In genomic region chr3:153137626-153138025, GRCh38 we compare ENCODE assay signal across 13 cellular contexts. TPM values are rescaled to one million over a fixed set of nuclear protein-coding genes. Genes with fewer than 3 reads are reported as not detected.
A peak's percentile ranks its signal among the peaks of the same experiment; 100 is the strongest.
DNase-seq lines count a peak whose midpoint lies in the region; ATAC-seq and TF ChIP-seq lines count a peak whose summit lies in the region.
"Had no signal": no experiment of that assay in that cellular context is flagged by ENCODE, and none has a peak within 500 bp of the region (broad histone marks: within the 10 kb centered on the region; RNA-seq: fewer than 3 reads in every experiment).

No MANE protein-coding gene starts in this region.

- H3K23ac ChIP-seq in mesenchymal stem cell (ENCODE audit: low read length in 2 of 2), result no peak overlapping the region

- POLR2A ChIA-PET in PC-3 (lab: Charles Lee; ENCODE audit: unreplicated experiment), result no interaction called here
- POLR2A ChIA-PET in activated CD4-positive, alpha-beta memory T cell treated with anti-CD3 and anti-CD28 coated beads, Interleukin-2, amount 10 ng/mL, durations not matched to agents 7 days and 5 days (lab: Charles Lee), result interaction anchor here (1.3 to 1.4 kb wide), 2 partner anchors 22 to 23 kb away, joined by 4 read pairs; no protein-coding TSS in a partner anchor
- POLR2A ChIA-PET in HEK293T (lab: Yijun Ruan, JAX), result no interaction called here

- no peaks in the 10 kb centered on the region for H4K20me1 ChIP-seq in PC-3 (ENCODE audit: low read length)
- H4K20me1 ChIP-seq: BLaER1 treated with 17β-estradiol and CSF1 and Interleukin-3, amounts not matched to agents 10 nM and 100 nM had no signal

- peak overlapping the region; percentile 89 for H2BK5ac ChIP-seq in mesenchymal stem cell (ENCODE audit: low read depth, low read length, poor library complexity, severe bottlenecking)

- no peaks in the 10 kb centered on the region for H3K9me3 ChIP-seq in PC-3 (ENCODE audit: low read length)
- no peaks in the 10 kb centered on the region for H3K9me3 ChIP-seq in mesenchymal stem cell (ENCODE audit: control insufficient read depth, low read length)
- H3K9me3 ChIP-seq in heart right ventricle, result no peaks in the 10 kb centered on the region
- H3K9me3 ChIP-seq: BLaER1 treated with 17β-estradiol and CSF1 and Interleukin-3, amounts not matched to agents 10 nM and 100 nM; MG63 had no signal

- no peak overlapping the region for H2AFZ ChIP-seq in PC-3 (ENCODE audit: low read length)
- H2AFZ ChIP-seq in mesenchymal stem cell (ENCODE audit: low read depth, low read length), result no peak overlapping the region

- H3K9me3 Mint-ChIP-seq in activated CD4-positive, alpha-beta memory T cell treated with anti-CD3 and anti-CD28 coated beads, Interleukin-2, amount 10 ng/mL, durations not matched to agents 7 days and 5 days, result no peaks in the 10 kb centered on the region

- H3K27ac Mint-ChIP-seq in activated CD4-positive, alpha-beta memory T cell treated with anti-CD3 and anti-CD28 coated beads, Interleukin-2, amount 10 ng/mL, durations not matched to agents 7 days and 5 days, result no peak overlapping the region

- H2BK12ac ChIP-seq in mesenchymal stem cell (ENCODE audit: low read length in 2 of 2), result no peak overlapping the region

- peak overlapping the region; percentile 73 for H2AK5ac ChIP-seq in mesenchymal stem cell (ENCODE audit: low read length, severe bottlenecking)

- no peaks in the 10 kb centered on the region for H3K27me3 Mint-ChIP-seq in activated CD4-positive, alpha-beta memory T cell treated with anti-CD3 and anti-CD28 coated beads, Interleukin-2, amount 10 ng/mL, durations not matched to agents 7 days and 5 days

- no peak overlapping the region for H2BK15ac ChIP-seq in mesenchymal stem cell (ENCODE audit: low read depth, poor library complexity, severe bottlenecking)

- ATAC-seq in GM18511 (IDR thresholded peaks at IDR 0.05; ENCODE audit: unreplicated experiment), result peak; percentile 42
- peak; percentile 34 for ATAC-seq in HG02623 (IDR thresholded peaks at IDR 0.05; ENCODE audit: unreplicated experiment)
- ATAC-seq in PC-3, result no peak
- ATAC-seq in heart right ventricle, result no peak

- no peak overlapping the region for H3K4me3 Mint-ChIP-seq in activated CD4-positive, alpha-beta memory T cell treated with anti-CD3 and anti-CD28 coated beads, Interleukin-2, amount 10 ng/mL, durations not matched to agents 7 days and 5 days

- H3K4ac ChIP-seq in mesenchymal stem cell (ENCODE audit: low read depth in 1 of 2, low read length in 2 of 2), result no peak overlapping the region

- no peaks in the 10 kb centered on the region for H3K9me2 ChIP-seq in PC-3 (replicated peaks; ENCODE audit: low read length)

- H3K18ac ChIP-seq in mesenchymal stem cell (ENCODE audit: low read depth in 1 of 2, low read length in 2 of 2), result no peak overlapping the region

- H4K91ac ChIP-seq in mesenchymal stem cell (ENCODE audit: low read length), result no peak overlapping the region

- peak overlapping the region; percentile 49 for H2BK120ac ChIP-seq in mesenchymal stem cell (ENCODE audit: low read depth, low read length)

- H3K9ac ChIP-seq in PC-3 (ENCODE audit: low read length) (peak overlapping the region; percentile 71), mesenchymal stem cell (ENCODE audit: low read length) (no peak overlapping the region)
- H3K9ac ChIP-seq: parathyroid adenoma had no signal

- H3K79me1 ChIP-seq in mesenchymal stem cell (replicated peaks; ENCODE audit: low read length, poor library complexity, severe bottlenecking), result no peaks in the 10 kb centered on the region

- no peaks in the 10 kb centered on the region for H3K36me3 ChIP-seq in PC-3 (ENCODE audit: low read depth, low read length)
- H3K36me3 ChIP-seq in mesenchymal stem cell (ENCODE audit: control insufficient read depth in 1 of 2, insufficient read depth in 2 of 2, low read depth in 1 of 2, low read length in 2 of 2), result no peaks in the 10 kb centered on the region
- no peaks in the 10 kb centered on the region for H3K36me3 ChIP-seq in heart right ventricle
- H3K36me3 ChIP-seq: BLaER1 treated with 17β-estradiol and CSF1 and Interleukin-3, amounts not matched to agents 10 nM and 100 nM; MG63 had no signal

- DNase-seq in PC-3 (no peak), mesenchymal stem cell (no peak), heart right ventricle (no peak), HEK293T (ENCODE audit: extremely low spot score) (no peak)
- DNase-seq in activated CD4-positive, alpha-beta memory T cell treated with anti-CD3 and anti-CD28 coated beads, Interleukin-2, amount 10 ng/mL, durations not matched to agents 7 days and 5 days, result no peak
- DNase-seq in activated naive CD4-positive, alpha-beta T cell treated with anti-CD3 and anti-CD28 coated beads, Interleukin-2, amount 50 U/mL, for 16 hours, result no peak
- DNase-seq: activated CD8-positive, alpha-beta memory T cell treated with anti-CD3 and anti-CD28 coated beads for 24 hours; dorsolateral prefrontal cortex; MG63 had no signal

- no peaks in the 10 kb centered on the region for H3K36me3 Mint-ChIP-seq in activated CD4-positive, alpha-beta memory T cell treated with anti-CD3 and anti-CD28 coated beads, Interleukin-2, amount 10 ng/mL, durations not matched to agents 7 days and 5 days (ENCODE audit: low read depth)

- H3K27me3 ChIP-seq in PC-3 (ENCODE audit: low read length) (no peaks in the 10 kb centered on the region), mesenchymal stem cell (ENCODE audit: control insufficient read depth in 1 of 2, insufficient read depth in 1 of 2, low read length in 2 of 2) (no peaks in the 10 kb centered on the region), heart right ventricle (no peaks in the 10 kb centered on the region)
- H3K27me3 ChIP-seq: BLaER1 treated with 17β-estradiol and CSF1 and Interleukin-3, amounts not matched to agents 10 nM and 100 nM; dorsolateral prefrontal cortex; MG63 had no signal

- WGBS in mesenchymal stem cell, result 100% methylated on average over 1 of the region's 2 CpGs
- 89 to 91% methylated on average over 2 of the region's 2 CpGs for WGBS in heart right ventricle, 2 donors

- H4K8ac ChIP-seq in mesenchymal stem cell (ENCODE audit: low read length), result no peak overlapping the region

- intact Hi-C loops in PC-3 (cut with micrococcal nuclease), result loop anchor here (1.0 to 10.0 kb wide), 2 partner anchors 94 to 617 kb away; no protein-coding TSS in a partner anchor
- intact Hi-C loops in heart right ventricle (cut with DNase I), result no loop called here

- BruUV-seq in PC-3 (replicated peaks; lab: Mats Ljungman, UMichigan), result no TSS peak

- peaks cover 6% of the 10 kb centered on the region for H3F3A ChIP-seq in PC-3 (ENCODE audit: low read length, unreplicated experiment)

- no peak for TF ChIP-seq CTCF in PC-3 (conservative IDR thresholded peaks at IDR 0.05; ENCODE audit: low read depth, low read length)
- no peak for TF ChIP-seq CTCF in heart right ventricle (IDR thresholded peaks at IDR 0.05)

- H3K4me1 Mint-ChIP-seq in activated CD4-positive, alpha-beta memory T cell treated with anti-CD3 and anti-CD28 coated beads, Interleukin-2, amount 10 ng/mL, durations not matched to agents 7 days and 5 days, result peaks cover 38% of the 10 kb centered on the region

- H3K4me1 ChIP-seq in PC-3 (ENCODE audit: insufficient read depth, low read length), result peaks cover 48% of the 10 kb centered on the region
- H3K4me1 ChIP-seq in mesenchymal stem cell (ENCODE audit: control insufficient read depth, insufficient read depth, low read depth, low read length), result peaks cover 1% of the 10 kb centered on the region
- peaks cover 0 to 28% (median 0%) of the 10 kb centered on the region in 9 donors for H3K4me1 ChIP-seq in heart right ventricle
- H3K4me1 ChIP-seq: parathyroid adenoma had no signal

- CTCF ChIA-PET in PC-3 (lab: Charles Lee), result interaction anchor here (0.6 kb wide), 1 partner anchor 619 kb away, joined by 3 read pairs; no protein-coding TSS in a partner anchor
- CTCF ChIA-PET in activated CD4-positive, alpha-beta memory T cell treated with anti-CD3 and anti-CD28 coated beads, Interleukin-2, amount 10 ng/mL, durations not matched to agents 7 days and 5 days (lab: Charles Lee), result no interaction called here
- CTCF ChIA-PET in HEK293T (lab: Yijun Ruan, JAX), result no interaction called here

- H3K27ac ChIP-seq in PC-3 (ENCODE audit: low read length) (peak overlapping the region; percentile 98), mesenchymal stem cell (ENCODE audit: low read length, poor library complexity, severe bottlenecking) (no peak overlapping the region), heart right ventricle (peak overlapping the region in 1 of 10 donors; percentile 74)
- H3K27ac ChIP-seq: dorsolateral prefrontal cortex, parathyroid adenoma had no signal

- no peaks in the 10 kb centered on the region for H3K79me2 ChIP-seq in PC-3 (ENCODE audit: low read length)
- H3K79me2 ChIP-seq: parathyroid adenoma had no signal

- H3K4me3 ChIP-seq in PC-3 (ENCODE audit: low read length), result no peak overlapping the region
- H3K4me3 ChIP-seq in mesenchymal stem cell (ENCODE audit: insufficient read depth in 1 of 2, low read depth in 1 of 2, low read length in 2 of 2), result no peak overlapping the region
- H3K4me3 ChIP-seq in heart right ventricle, result no peak overlapping the region
- H3K4me3 ChIP-seq: BLaER1 treated with 17β-estradiol and CSF1 and Interleukin-3, amounts not matched to agents 10 nM and 100 nM; dorsolateral prefrontal cortex; MG63 had no signal

- H3K14ac ChIP-seq in mesenchymal stem cell (ENCODE audit: low read length in 2 of 2), result no peak overlapping the region

- no peak overlapping the region for H3K4me2 ChIP-seq in PC-3 (ENCODE audit: low read length)
- H3K4me2 ChIP-seq in mesenchymal stem cell (ENCODE audit: low read length, poor library complexity, severe bottlenecking), result no peak overlapping the region

TF ChIP-seq in HEK293T, 16 proteins besides CTCF, POLR2A, EP300 and RAD21:
- no peak for TF ChIP-seq HDGF (IDR thresholded peaks at IDR 0.05; ENCODE audit: borderline replicate concordance)
- TF ChIP-seq FOXK2 (IDR thresholded peaks at IDR 0.05), result no peak
- TF ChIP-seq LEF1 (IDR thresholded peaks at IDR 0.05; ENCODE audit: borderline replicate concordance), result no peak

RNA-seq across cellular contexts. Expression of gene RAP2B, which starts 24.4 kb away (rescaled TPM):
- total RNA-seq in PC-3 (2014; rRNA removed), result 37.8 and 41.4 TPM in 2 replicates
- 9.5 TPM for polyA plus RNA-seq in mesenchymal stem cell (2013, experiment 1 of 2)
- polyA plus RNA-seq in mesenchymal stem cell (2013, experiment 2 of 2), result 10.1 TPM
- 10 to 100 TPM; 37.2 to 37.3 TPM for total RNA-seq in activated CD4-positive, alpha-beta memory T cell treated with anti-CD3 and anti-CD28 coated beads, Interleukin-2, amount 10 ng/mL, durations not matched to agents 7 days and 5 days
- 10 to 100 TPM in 1 of 10 donors, 1 to 10 TPM in 9; 2.4 to 11.1 (median 3.6) TPM for total RNA-seq in heart right ventricle
- polyA plus RNA-seq in heart right ventricle, result 1 to 10 TPM; 1.1 to 1.3 TPM

Comparison
In these comparisons a context has a peak if more than half of its experiments do, and no peak if none do; other contexts are left out.
1. ATAC-seq: peak in GM18511 (single experiment) and HG02623 (single experiment); none in PC-3 (single experiment) and heart right ventricle (0 of 8).